25 cellular contexts compared by ENCODE assay signal in the genomic region with DNA sequence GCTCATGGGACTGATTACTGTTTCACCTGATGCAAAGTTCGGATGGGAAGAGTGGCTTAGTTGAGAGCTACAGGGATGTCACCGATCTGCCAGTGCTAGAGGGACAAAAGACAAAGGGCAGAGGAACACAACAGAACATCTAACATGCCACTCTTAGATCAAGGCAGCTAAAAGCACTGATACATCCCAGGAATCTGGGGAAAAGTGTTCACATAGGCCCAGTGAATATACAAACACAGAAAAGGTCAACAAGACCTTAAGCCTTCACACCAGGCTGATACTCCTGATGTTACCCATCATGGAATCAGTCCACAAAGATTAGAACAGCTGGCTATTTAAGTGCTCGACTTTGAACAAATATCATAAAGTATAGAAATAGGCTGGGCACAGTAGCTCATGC.
DNase-seq lines count a peak whose midpoint lies in the region; ATAC-seq and TF ChIP-seq lines count a peak whose summit lies in the region.
"Had no signal": no experiment of that assay in that cellular context is flagged by ENCODE, and none has a peak within 500 bp of the region (broad histone marks: within the 10 kb centered on the region; RNA-seq: fewer than 3 reads in every experiment).

No MANE protein-coding gene starts in this region.

- H3K4me3 Mint-ChIP-seq in endodermal cell: no peak overlapping the region
- no peak overlapping the region for H3K4me3 Mint-ChIP-seq in mesothelial cell of epicardium
- H3K4me3 Mint-ChIP-seq in T-helper 17 cell: no peak overlapping the region
- H3K4me3 Mint-ChIP-seq: CD14-positive monocyte, immature natural killer cell had no signal

- 81 to 92% methylated on average over 3 of the region's 3 CpGs for WGBS in endodermal cell (ENCODE audit: insufficient coverage in 1 of 2, insufficient read length in 1 of 2), 2 experiments
- WGBS in smooth muscle cell (ENCODE audit: low lambda C conversion rate): 85% methylated on average over 3 of the region's 3 CpGs

- H3F3A ChIP-seq in smooth muscle cell (ENCODE audit: low read depth): no peaks in the 10 kb centered on the region

- ATAC-seq in Right ventricle myocardium inferior: peak; percentile 39
- no peak for ATAC-seq in Right ventricle myocardium superior (ENCODE audit: poor library complexity)
- no peak for ATAC-seq in T-helper 17 cell
- no peak for ATAC-seq in GM18858 (IDR thresholded peaks at IDR 0.05; ENCODE audit: unreplicated experiment)
- ATAC-seq: PC-3 had no signal

- H3K4me1 ChIP-seq in endodermal cell (ENCODE audit: control insufficient read depth, insufficient read depth, low read length) (no peaks in the 10 kb centered on the region), smooth muscle cell (ENCODE audit: low read depth) (peaks cover 11% of the 10 kb centered on the region)

- intact Hi-C loops in Right ventricle myocardium inferior (cut with DNase I): loop anchor here (10.0 kb wide), 1 partner anchor 101 kb away; no protein-coding TSS in a partner anchor
- intact Hi-C loops in Right ventricle myocardium superior (cut with DNase I): no loop called here

- no peaks in the 10 kb centered on the region for H3K9me3 Mint-ChIP-seq in endodermal cell
- H3K9me3 Mint-ChIP-seq in mesothelial cell of epicardium: peaks cover 6% of the 10 kb centered on the region
- H3K9me3 Mint-ChIP-seq: CD14-positive monocyte, immature natural killer cell had no signal

- H3K4me1 Mint-ChIP-seq in endodermal cell (peaks cover 10% of the 10 kb centered on the region), mesothelial cell of epicardium (peaks cover 23% of the 10 kb centered on the region), T-helper 17 cell (peaks cover 7% of the 10 kb centered on the region)
- H3K4me1 Mint-ChIP-seq: CD14-positive monocyte had no signal

- DNase-seq in Right ventricle myocardium inferior (ENCODE audit: missing footprints) (no peak), Right ventricle myocardium superior (no peak), endodermal cell (no peak), mesothelial cell of epicardium (ENCODE audit: low spot score in 2 of 2, unreplicated experiment in 2 of 2) (no peak), smooth muscle cell (lab: John Stamatoyannopoulos, UW; ENCODE audit: unreplicated experiment) (no peak), T-helper 17 cell (no peak), NCI-H510A treated with DMSO at 0.1 percent for 48 hours (lab: John Stamatoyannopoulos, UW) (no peak)
- DNase-seq: 8988T; activated CD4-positive, alpha-beta T cell treated with anti-CD3 and anti-CD28 coated beads, Interleukin-2, amount 50 U/mL, for 48 hours; activated CD4-positive, CD25-positive, alpha-beta regulatory T cell treated with anti-CD3 and anti-CD28 coated beads, Interleukin-2, amount 50 U/mL, for 72 hours; activated naive CD4-positive, alpha-beta T cell treated with Interleukin-2 at 50 U/mL for 16 hours; DMS79 treated with DMSO at 0.1 percent for 48 hours; dorsolateral prefrontal cortex; GF-D8; immature natural killer cell; KBM-7; MG63; NCI-H2029; NCI-H526 treated with DMSO at 0.1 percent for 48 hours; PC-3; small intestine; stimulated activated naive CD4-positive, alpha-beta T cell treated with Interleukin-2 at 50 U/mL for 16 hours; T-helper 2 cell had no signal

- H3K4me3 ChIP-seq in endodermal cell (ENCODE audit: low read length): no peak overlapping the region
- no peak overlapping the region for H3K4me3 ChIP-seq in smooth muscle cell
- H3K4me3 ChIP-seq: dorsolateral prefrontal cortex, MG63 had no signal

- no peaks in the 10 kb centered on the region for H3K9me3 ChIP-seq in endodermal cell (ENCODE audit: control insufficient read depth, low read length)
- no peaks in the 10 kb centered on the region for H3K9me3 ChIP-seq in smooth muscle cell (replicated peaks; ENCODE audit: low read depth)
- no peaks in the 10 kb centered on the region for H3K9me3 ChIP-seq in T-helper 17 cell (ENCODE audit: control insufficient read depth, low read length, poor library complexity, severe bottlenecking)
- H3K9me3 ChIP-seq: MG63 had no signal

- peaks cover 58% of the 10 kb centered on the region for H4K20me1 ChIP-seq in smooth muscle cell (ENCODE audit: low read depth)

- H3K36me3 ChIP-seq in endodermal cell (ENCODE audit: control insufficient read depth, insufficient read depth, low read length) (peaks cover under 1% of the 10 kb centered on the region), smooth muscle cell (ENCODE audit: low read depth) (no peaks in the 10 kb centered on the region)
- H3K36me3 ChIP-seq: MG63 had no signal

- H3K79me2 ChIP-seq in smooth muscle cell (ENCODE audit: low read depth): peaks cover 85% of the 10 kb centered on the region

- peaks cover 8% of the 10 kb centered on the region for H3K36me3 Mint-ChIP-seq in endodermal cell (ENCODE audit: low read depth)
- peaks cover 10% of the 10 kb centered on the region for H3K36me3 Mint-ChIP-seq in mesothelial cell of epicardium
- H3K36me3 Mint-ChIP-seq in T-helper 17 cell (ENCODE audit: low read depth): peaks cover 2% of the 10 kb centered on the region

- H3K27ac Mint-ChIP-seq in endodermal cell (peak overlapping the region; percentile 59), mesothelial cell of epicardium (peak overlapping the region; percentile 86), T-helper 17 cell (no peak overlapping the region)

- H3K27me3 Mint-ChIP-seq in endodermal cell (ENCODE audit: insufficient read depth): no peaks in the 10 kb centered on the region
- H3K27me3 Mint-ChIP-seq in mesothelial cell of epicardium (ENCODE audit: low read depth): no peaks in the 10 kb centered on the region
- no peaks in the 10 kb centered on the region for H3K27me3 Mint-ChIP-seq in T-helper 17 cell

- H3K27me3 ChIP-seq in endodermal cell (ENCODE audit: control insufficient read depth, insufficient read depth, low read length, poor library complexity, severe bottlenecking): no peaks in the 10 kb centered on the region
- no peaks in the 10 kb centered on the region for H3K27me3 ChIP-seq in smooth muscle cell (ENCODE audit: low read depth)
- H3K27me3 ChIP-seq: dorsolateral prefrontal cortex, MG63 had no signal

- no peak for TF ChIP-seq CTCF in endodermal cell (conservative IDR thresholded peaks at IDR 0.05)
- no peak for TF ChIP-seq CTCF in mesothelial cell of epicardium (IDR thresholded peaks at IDR 0.05; ENCODE audit: unreplicated experiment)
- no peak for TF ChIP-seq CTCF in smooth muscle cell (IDR thresholded peaks at IDR 0.05; ENCODE audit: borderline replicate concordance, insufficient read depth, poor library complexity, severe bottlenecking)

- no peak overlapping the region for H2AFZ ChIP-seq in smooth muscle cell (ENCODE audit: low read depth)

- H3K27ac ChIP-seq in endodermal cell (ENCODE audit: low read depth, low read length): no peak overlapping the region
- peak overlapping the region; percentile 62 for H3K27ac ChIP-seq in smooth muscle cell (ENCODE audit: low read depth)
- H3K27ac ChIP-seq: dorsolateral prefrontal cortex had no signal

- H3K4me2 ChIP-seq in smooth muscle cell: peak overlapping the region; percentile 28

- no peak overlapping the region for H3K9ac ChIP-seq in endodermal cell (ENCODE audit: extremely low read depth, low read length, poor library complexity, severe bottlenecking)
- H3K9ac ChIP-seq in smooth muscle cell (ENCODE audit: low read depth): no peak overlapping the region
